In the genomic region with DNA sequence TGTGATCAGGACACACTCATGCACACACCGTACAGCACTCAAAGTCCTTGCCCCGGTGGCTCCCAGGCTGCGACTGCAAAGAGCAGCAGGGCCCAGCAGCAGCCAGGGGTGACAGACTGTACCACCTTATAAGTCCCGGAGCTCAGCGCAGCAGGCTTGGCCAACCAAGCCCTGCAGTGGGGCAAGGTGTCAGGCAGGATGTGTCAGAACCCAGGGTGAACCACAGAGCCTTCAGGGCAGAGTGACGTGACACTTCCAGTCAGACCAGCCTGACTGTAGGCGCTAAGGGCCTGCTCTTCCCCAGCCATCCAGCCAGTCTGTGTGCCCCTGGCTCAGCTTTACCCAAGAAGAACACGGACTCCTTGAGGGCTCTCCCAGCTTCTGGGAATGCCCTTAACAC, we compare ENCODE assay signal across 12 cellular contexts.
DNase-seq lines count a peak whose midpoint lies in the region; ATAC-seq and TF ChIP-seq lines count a peak whose summit lies in the region.
"Had no signal": no experiment of that assay in that cellular context is flagged by ENCODE, and none has a peak within 500 bp of the region (broad histone marks: within the 10 kb centered on the region; RNA-seq: fewer than 3 reads in every experiment).

No MANE protein-coding gene starts in this region.

- peak; percentile 59 for DNase-seq in NK-92 treated with Interleukin-12 subunit alpha and Interleukin-12 subunit beta, amount 100 ng/mL, for 24 hours (lab: John Stamatoyannopoulos, UW)
- DNase-seq in NK-92 (lab: John Stamatoyannopoulos, UW; ENCODE audit: unreplicated experiment) (no peak), RWPE1 (ENCODE audit: low spot score) (peak; percentile 76), foreskin keratinocyte (peak; percentile 75 to 89), middle frontal gyrus (ENCODE audit: extremely low spot score, low spot score) (no peak), midbrain (lab: John Stamatoyannopoulos, UW) (no peak)
- peak; percentile 6 to 7 for DNase-seq in stimulated activated CD8-positive, alpha-beta memory T cell treated with anti-CD3 and anti-CD28 coated beads, Interleukin-2, amount 100 ng/mL, for 48 hours (ENCODE audit: low read depth in 2 of 2)
- DNase-seq: 8988T; central memory CD4-positive, alpha-beta T cell; NCI-H2081 treated with DMSO at 0.1 percent for 48 hours had no signal

- peaks cover 9% of the 10 kb centered on the region for H3K4me1 ChIP-seq in foreskin keratinocyte

- no peak overlapping the region for H3K27ac ChIP-seq in RWPE1
- H3K27ac ChIP-seq in foreskin keratinocyte = peak overlapping the region; percentile 26
- H3K27ac ChIP-seq: suprapubic skin had no signal

- POLR2A ChIA-PET in RWPE1 (lab: Yijun Ruan, JAX; ENCODE audit: low non-redundant PET) = interaction anchor here (0.6 kb wide), 1 partner anchor 1490 kb away, joined by 3 read pairs; no protein-coding TSS in a partner anchor

- TF ChIP-seq CTCF in RWPE1 (conservative IDR thresholded peaks at IDR 0.05; ENCODE audit: low read depth) = no peak
- peak; percentile 24 for TF ChIP-seq CTCF in foreskin keratinocyte (conservative IDR thresholded peaks at IDR 0.05)

- peak; percentile 100 for ATAC-seq in foreskin keratinocyte
- ATAC-seq in GM21360 (IDR thresholded peaks at IDR 0.05; ENCODE audit: unreplicated experiment) = no peak

- CTCF ChIA-PET in RWPE1 (lab: Yijun Ruan, JAX) = no interaction called here

- peaks cover 4% of the 10 kb centered on the region for H3K27me3 ChIP-seq in foreskin keratinocyte
- H3K27me3 ChIP-seq: suprapubic skin had no signal

Comparison
In these comparisons a context has a peak if more than half of its experiments do, and no peak if none do; other contexts are left out.
1. DNase-seq: peak in NK-92 treated with Interleukin-12 subunit alpha and Interleukin-12 subunit beta, amount 100 ng/mL, for 24 hours (single experiment), RWPE1 (single experiment), foreskin keratinocyte (2 of 2) and stimulated activated CD8-positive, alpha-beta memory T cell treated with anti-CD3 and anti-CD28 coated beads, Interleukin-2, amount 100 ng/mL, for 48 hours (2 of 2); none in NK-92 (single experiment), middle frontal gyrus (single experiment) and midbrain (single experiment).